In genomic region chr7:144787127-144787526, GRCh38 we compare ENCODE assay signal across 16 cellular contexts. TPM values are rescaled to one million over a fixed set of nuclear protein-coding genes. Genes with fewer than 3 reads are reported as not detected.
A peak's percentile ranks its signal among the peaks of the same experiment; 100 is the strongest.
DNase-seq lines count a peak whose midpoint lies in the region; ATAC-seq, FAIRE-seq and TF ChIP-seq lines count a peak whose summit lies in the region.
"Had no signal": no experiment of that assay in that cellular context is flagged by ENCODE, and none has a peak within 500 bp of the region (broad histone marks: within the 10 kb centered on the region; RNA-seq: fewer than 3 reads in every experiment).

No MANE protein-coding gene starts in this region.

- H4K20me1 ChIP-seq in hepatocyte (ENCODE audit: insufficient read depth, poor library complexity, severe bottlenecking) = no peaks in the 10 kb centered on the region

- WGBS in hepatocyte (ENCODE audit: low lambda C conversion rate, missing lambda C conversion rate) = 92% methylated on average over 2 of the region's 2 CpGs
- WGBS in pancreas, 2 donors = 93 to 94% methylated on average over 2 of the region's 2 CpGs

- no peaks in the 10 kb centered on the region for H3K79me2 ChIP-seq in hepatocyte

- no peak overlapping the region for H3K4me3 ChIP-seq in hepatocyte
- H3K4me3 ChIP-seq in pancreas = no peak overlapping the region
- H3K4me3 ChIP-seq: cardiac muscle cell, GM12878, K562 had no signal

- H3K9me3 ChIP-seq in hepatocyte (ENCODE audit: low read depth) (no peaks in the 10 kb centered on the region), pancreas (no peaks in the 10 kb centered on the region)
- H3K9me3 ChIP-seq: BE2C had no signal

- no peaks in the 10 kb centered on the region for H3K27me3 ChIP-seq in hepatocyte
- H3K27me3 ChIP-seq in pancreas = no peaks in the 10 kb centered on the region
- H3K27me3 ChIP-seq: BE2C, cardiac muscle cell had no signal

- TF ChIP-seq CTCF in C4-2B (conservative IDR thresholded peaks at IDR 0.05) = peak; percentile 44
- 0 out of 3 replicates have a peak, but pooled peaks have one; percentile 4 for TF ChIP-seq CTCF in GM12872 (IDR thresholded peaks at IDR 0.05; ENCODE audit: insufficient read depth, low read depth, low read length)
- peak; percentile 83 for TF ChIP-seq CTCF in VCaP (conservative IDR thresholded peaks at IDR 0.05)
- peak; percentile 35 for TF ChIP-seq CTCF in hepatocyte (IDR thresholded peaks at IDR 0.05; ENCODE audit: poor library complexity)
- TF ChIP-seq CTCF in pancreas (IDR thresholded peaks at IDR 0.05) = no peak

- H3K36me3 ChIP-seq in hepatocyte (replicated peaks; ENCODE audit: insufficient read depth, low read depth) = no peaks in the 10 kb centered on the region
- no peaks in the 10 kb centered on the region for H3K36me3 ChIP-seq in pancreas
- H3K36me3 ChIP-seq: BE2C, cardiac muscle cell had no signal

- no peak for DNase-seq in hepatocyte (ENCODE audit: low spot score)
- DNase-seq in pancreas = no peak
- DNase-seq in NCI-H2081 treated with DMSO at 0.1 percent for 48 hours (lab: John Stamatoyannopoulos, UW) = no peak
- no peak for DNase-seq in DMS 273 treated with DMSO at 0.1 percent for 48 hours (lab: John Stamatoyannopoulos, UW)
- DNase-seq: activated naive CD4-positive, alpha-beta T cell treated with anti-CD3 and anti-CD28 coated beads, Interleukin-2, amount 50 U/mL, for 16 hours; BE2C; DMS79 treated with DMSO at 0.1 percent for 48 hours; stimulated activated CD4-positive, alpha-beta T cell treated with anti-CD3 and anti-CD28 coated beads, Interleukin-4, amount 100 ng/mL, for 1 hour had no signal

- no peak for FAIRE-seq in pancreas (lab: Jason Lieb, UNC)
- FAIRE-seq: GM12878, K562 had no signal

- H3K4me1 ChIP-seq in hepatocyte (ENCODE audit: insufficient read depth) (no peaks in the 10 kb centered on the region), pancreas (no peaks in the 10 kb centered on the region)
- H3K4me1 ChIP-seq: BE2C had no signal

- H2AFZ ChIP-seq in hepatocyte = no peak overlapping the region

- no peak for ATAC-seq in pancreas
- ATAC-seq in GM18519 (IDR thresholded peaks at IDR 0.05; ENCODE audit: low FRiP score, unreplicated experiment) = no peak
- ATAC-seq: right cardiac atrium had no signal

- no peak overlapping the region for H3K4me2 ChIP-seq in hepatocyte

- intact Hi-C loops in pancreas (cut with DNase I) = loop anchor here in 1 of 3 donors (5.0 kb wide), 1 partner anchor 205 kb away; no protein-coding TSS in a partner anchor

- no peaks in the 10 kb centered on the region for H3K9me2 ChIP-seq in hepatocyte (replicated peaks; ENCODE audit: insufficient read depth)

- H3K27ac ChIP-seq in C4-2B = no peak overlapping the region
- no peak overlapping the region for H3K27ac ChIP-seq in VCaP
- H3K27ac ChIP-seq in hepatocyte = no peak overlapping the region
- no peak overlapping the region for H3K27ac ChIP-seq in pancreas
- H3K27ac ChIP-seq: cardiac muscle cell had no signal

RNA-seq across cellular contexts. Expression of gene TPK1, which starts 48.7 kb away (rescaled TPM):
- total RNA-seq in hepatocyte = 7.4 and 9.7 TPM in 2 replicates
- 8.7 TPM in 2 replicates for polyA plus RNA-seq in hepatocyte
- total RNA-seq in pancreas = 1 to 10 TPM; 1.5 to 3.6 (median 2.2) TPM
- 1 to 10 TPM; 1.4 to 2.7 TPM for polyA plus RNA-seq in pancreas

Comparison
In these comparisons a context has a peak if more than half of its experiments do, and no peak if none do; other contexts are left out.
1. CTCF ChIP-seq: peak in C4-2B (single experiment), GM12872 (single experiment), VCaP (single experiment) and hepatocyte (single experiment); none in pancreas (0 of 4).